ENCODE assay signal across 13 cellular contexts in the genomic region with DNA sequence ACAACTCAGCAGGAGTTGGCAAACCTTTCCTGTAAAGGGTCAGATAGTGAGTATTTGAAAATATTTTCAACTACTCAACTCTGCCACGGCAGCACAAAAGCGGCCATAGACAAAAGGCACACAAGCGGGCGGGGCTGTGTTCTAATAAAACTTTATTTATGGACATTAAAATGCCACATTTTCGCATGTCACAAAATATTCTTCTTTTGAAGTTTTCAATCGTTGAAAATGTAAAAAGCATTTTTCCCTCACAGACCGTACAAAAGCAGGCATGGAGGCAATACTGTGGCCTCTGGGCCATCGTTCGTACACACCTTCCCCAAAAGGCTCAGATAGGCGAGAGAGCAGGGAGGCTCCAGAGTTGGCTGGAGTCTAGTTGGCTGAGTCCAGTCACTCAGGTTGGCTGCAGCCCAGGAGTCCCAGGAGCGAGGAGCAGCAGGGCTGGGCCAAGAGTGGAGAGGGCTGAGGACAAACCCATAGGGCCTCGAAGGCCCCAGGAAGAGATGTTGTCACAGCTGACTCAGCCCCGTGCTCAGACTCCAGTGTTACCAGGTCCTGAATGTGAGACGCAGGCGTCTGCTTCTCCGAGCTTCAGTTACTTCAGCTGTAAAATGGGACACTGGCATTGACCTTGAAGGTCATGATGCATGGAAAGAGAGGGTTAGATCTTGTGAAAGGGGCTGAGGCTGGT. TPM values are rescaled to one million over a fixed set of nuclear protein-coding genes. Genes with fewer than 3 reads are reported as not detected.
DNase-seq lines count a peak whose midpoint lies in the region; ATAC-seq, FAIRE-seq and TF ChIP-seq lines count a peak whose summit lies in the region.
"Had no signal": no experiment of that assay in that cellular context is flagged by ENCODE, and none has a peak within 500 bp of the region (broad histone marks: within the 10 kb centered on the region; RNA-seq: fewer than 3 reads in every experiment).

No MANE protein-coding gene starts in this region.

- CTCF ChIA-PET in H1 (lab: Charles Lee; ENCODE audit: partially characterized antibody) = interaction anchor here (0.8 to 17.4 kb wide), 7 partner anchors 9 to 85 kb away, joined by 3 to 163 read pairs (median 5); no protein-coding TSS in a partner anchor

- H3K79me2 ChIP-seq in H1 (ENCODE audit: control insufficient read depth in 1 of 2, insufficient read depth in 2 of 2, low read length in 2 of 2) = no peaks in the 10 kb centered on the region

- H2BK5ac ChIP-seq in H1 (ENCODE audit: low read depth, low read length) (no peak overlapping the region), neuronal stem cell (ENCODE audit: low read length) (no peak overlapping the region)

- no peak for TF ChIP-seq POLR2A in H1 (IDR thresholded peaks at IDR 0.05; ENCODE audit: control extremely low read depth in 1 of 2, low read depth in 2 of 2, low read length in 2 of 2)

- H2BK12ac ChIP-seq in H1 (ENCODE audit: low read depth, low read length) = no peak overlapping the region
- no peak overlapping the region for H2BK12ac ChIP-seq in neuronal stem cell (ENCODE audit: low read length)

- H3K36me3 ChIP-seq in H1 (ENCODE audit: control insufficient read depth in 2 of 4, insufficient read depth in 4 of 4, low read length in 3 of 4) = no peaks in the 10 kb centered on the region
- H3K36me3 ChIP-seq in neuronal stem cell (replicated peaks in 1 of 2; ENCODE audit: control insufficient read depth in 2 of 2, insufficient read depth in 2 of 2, low read length in 2 of 2) = no peaks in the 10 kb centered on the region

- H3K4me3 ChIP-seq in H1 (ENCODE audit: extremely low read depth in 1 of 4, insufficient read depth in 2 of 4, low read depth in 3 of 4, low read length in 4 of 4) = no peak overlapping the region
- H3K4me3 ChIP-seq in neuronal stem cell (ENCODE audit: low read length in 2 of 2) = no peak overlapping the region
- H3K4me3 ChIP-seq: coronary artery had no signal

- in situ Hi-C loops in Caki2 (cut with HindIII; ENCODE audit: low pct_unique_long_range_greater_than_20kb, low sequenced_read_pairs) = no loop called here

- H3K18ac ChIP-seq in H1 (ENCODE audit: extremely low read depth, low read length) (no peak overlapping the region), neuronal stem cell (ENCODE audit: low read length) (peak overlapping the region; percentile 2)

- H3K9ac ChIP-seq in H1 (replicated peaks in 1 of 4; ENCODE audit: extremely low read depth in 1 of 4, low read depth in 3 of 4, low read length in 3 of 4) (no peak overlapping the region), neuronal stem cell (ENCODE audit: low read depth, low read length, poor library complexity) (no peak overlapping the region)

- H2BK15ac ChIP-seq in H1 (ENCODE audit: low read length) (no peak overlapping the region), neuronal stem cell (ENCODE audit: low read length) (no peak overlapping the region)

- peak; percentile 55 for DNase-seq in Caki2 (ENCODE audit: low read depth)
- peak; percentile 62 for DNase-seq in NCI-H2029 treated with DMSO at 0.1 percent for 48 hours (lab: John Stamatoyannopoulos, UW)
- no peak for DNase-seq in H1 (ENCODE audit: low read depth in 1 of 2, low spot score in 2 of 2)
- no peak for DNase-seq in neuronal stem cell (ENCODE audit: low spot score)
- DNase-seq in occipital lobe (lab: John Stamatoyannopoulos, UW) = no peak
- DNase-seq in pons (ENCODE audit: low spot score) = no peak
- DNase-seq in NCI-H1417 treated with DMSO at 0.1 percent for 48 hours (lab: John Stamatoyannopoulos, UW) = no peak
- DNase-seq: CD4-positive, alpha-beta memory T cell; NCI-H69; stimulated activated CD4-positive, alpha-beta T cell treated with anti-CD3 and anti-CD28 coated beads, Interleukin-2, amount 100 ng/mL, for 24 hours had no signal

- H3K27ac ChIP-seq in H1 (ENCODE audit: low read depth, low read length) (no peak overlapping the region), neuronal stem cell (replicated peaks; ENCODE audit: low read length) (no peak overlapping the region)
- H3K27ac ChIP-seq: coronary artery had no signal

- peak overlapping the region; percentile 53; the same call in 1 of the 2 replicates for H4K8ac ChIP-seq in H1 (ENCODE audit: extremely low read depth, insufficient read depth, low read length)
- H4K8ac ChIP-seq in neuronal stem cell (ENCODE audit: low read depth, low read length) = no peak overlapping the region

- no peak overlapping the region for H3K4me2 ChIP-seq in H1 (ENCODE audit: insufficient read depth in 1 of 2, low read depth in 2 of 2, low read length in 2 of 2)
- H3K4me2 ChIP-seq in neuronal stem cell (ENCODE audit: insufficient read depth, low read length, poor library complexity, severe bottlenecking) = no peak overlapping the region

- ATAC-seq in GM21786 (IDR thresholded peaks at IDR 0.05; ENCODE audit: unreplicated experiment) = no peak
- ATAC-seq: naive thymus-derived CD8-positive, alpha-beta T cell had no signal

- no peak overlapping the region for H3K56ac ChIP-seq in H1 (replicated peaks; ENCODE audit: insufficient read length, low read depth, low read length)

- H2BK120ac ChIP-seq in H1 (replicated peaks; ENCODE audit: low read depth, low read length) = no peak overlapping the region
- H2BK120ac ChIP-seq in neuronal stem cell (ENCODE audit: low read depth, low read length) = no peak overlapping the region

- H3K4me1 ChIP-seq in H1 (replicated peaks in 1 of 4; ENCODE audit: control insufficient read depth in 3 of 4, insufficient read depth in 4 of 4, low read length in 3 of 4) (peaks cover 0 to 20% (median 8%) of the 10 kb centered on the region in 4 experiments; a peak in 5 of 7 replicates), neuronal stem cell (ENCODE audit: control insufficient read depth in 2 of 2, insufficient read depth in 1 of 2, low read depth in 1 of 2, low read length in 2 of 2) (peaks cover 14 to 29% of the 10 kb centered on the region in 2 donors)

- H4K20me1 ChIP-seq in H1 (replicated peaks in 1 of 2; ENCODE audit: control insufficient read depth in 1 of 2, insufficient read depth in 2 of 2, low read length in 2 of 2) = no peaks in the 10 kb centered on the region

- H3K14ac ChIP-seq in H1 (ENCODE audit: insufficient read length) = no peak overlapping the region
- H3K14ac ChIP-seq in neuronal stem cell (ENCODE audit: low read length) = no peak overlapping the region

- H4K91ac ChIP-seq in H1 (replicated peaks; ENCODE audit: insufficient read length, low read length) = no peak overlapping the region
- H4K91ac ChIP-seq in neuronal stem cell (ENCODE audit: low read depth, low read length, poor library complexity) = no peak overlapping the region

- H3K9me3 ChIP-seq in H1 (ENCODE audit: insufficient read depth in 2 of 2, low read depth in 1 of 2, low read length in 1 of 2) (no peaks in the 10 kb centered on the region), neuronal stem cell (replicated peaks in 1 of 2; ENCODE audit: control insufficient read depth in 2 of 2, insufficient read depth in 1 of 2, low read depth in 1 of 2, low read length in 2 of 2) (no peaks in the 10 kb centered on the region)

- H3K23ac ChIP-seq in H1 (ENCODE audit: insufficient read length) = no peak overlapping the region
- H3K23ac ChIP-seq in neuronal stem cell (ENCODE audit: low read depth, low read length, poor library complexity) = no peak overlapping the region

- no peak overlapping the region for H2BK20ac ChIP-seq in H1 (ENCODE audit: low read length)

- WGBS in H1 (ENCODE audit: extremely low coverage in 1 of 2, insufficient coverage in 1 of 2, insufficient read length in 1 of 2, insufficient replicate concordance in 2 of 2, low coverage in 1 of 2, low lambda C conversion rate in 2 of 2, missing lambda C conversion rate in 1 of 2), 2 experiments = 86% methylated on average over 15 of the region's 16 CpGs; no CpG with 5 or more reads in 1 of the 2 experiments
- WGBS in neuronal stem cell (ENCODE audit: extremely low coverage in 2 of 2, insufficient read length in 2 of 2, insufficient replicate concordance in 1 of 2), 2 donors = no CpG with 5 or more reads among the region's 16 CpGs

- TF ChIP-seq RAD21 in H1 (IDR thresholded peaks at IDR 0.05 in 1 of 2, conservative IDR thresholded peaks at IDR 0.05 in 1 of 2; ENCODE audit: low read depth in 2 of 2, low read length in 2 of 2) = no peak

- H3K4ac ChIP-seq in H1 (replicated peaks; ENCODE audit: insufficient read length, low read depth, low read length) (no peak overlapping the region), neuronal stem cell (ENCODE audit: low read length) (no peak overlapping the region)

- H3K23me2 ChIP-seq in H1 (ENCODE audit: low read depth, low read length) = no peaks in the 10 kb centered on the region

- H2AFZ ChIP-seq in H1 (ENCODE audit: low read length) (no peak overlapping the region), neuronal stem cell (ENCODE audit: low read length) (no peak overlapping the region)

- no peak for TF ChIP-seq EP300 in H1 (IDR thresholded peaks at IDR 0.05; ENCODE audit: borderline replicate concordance in 1 of 2, low read depth in 2 of 2, low read length in 2 of 2)

- TF ChIP-seq CTCF in H1 (IDR thresholded peaks at IDR 0.05; ENCODE audit: control extremely low read depth in 1 of 3, insufficient read depth in 1 of 3, low read depth in 1 of 3, low read length in 3 of 3) = no peak

- POLR2A ChIA-PET in H1 (lab: Charles Lee; ENCODE audit: partially characterized antibody) = interaction anchor here (1.4 kb wide), 1 partner anchor 38 kb away, joined by 4 read pairs; no protein-coding TSS in a partner anchor

- H3K79me1 ChIP-seq in H1 (ENCODE audit: low read depth, low read length) (no peaks in the 10 kb centered on the region), neuronal stem cell (ENCODE audit: low read depth, low read length) (no peaks in the 10 kb centered on the region)

- no peak overlapping the region for H4K5ac ChIP-seq in H1 (ENCODE audit: insufficient read length, low read depth, low read length)

- no peak for FAIRE-seq in H1 (lab: Jason Lieb, UNC)

- H3K27me3 ChIP-seq in H1 (replicated peaks in 1 of 4; ENCODE audit: control insufficient read depth in 3 of 4, extremely low read depth in 1 of 4, insufficient read depth in 3 of 4, low read length in 3 of 4) (no peaks in the 10 kb centered on the region; a peak in 1 of 7 replicates), neuronal stem cell (ENCODE audit: control insufficient read depth in 3 of 3, insufficient read depth in 3 of 3, low read depth in 1 of 3, low read length in 3 of 3) (peaks cover 0 to 36% (median 0%) of the 10 kb centered on the region in 3 experiments)

- H2AK5ac ChIP-seq in H1 (ENCODE audit: low read depth, low read length) (no peak overlapping the region), neuronal stem cell (ENCODE audit: low read depth, low read length) (peak overlapping the region; percentile 82)

RNA-seq across cellular contexts. Expression of gene SDC1, which starts 42.5 kb away (rescaled TPM):
- total RNA-seq in Caki2 (2014; rRNA removed; shearing (Covaris generic); ENCODE audit: low replicate concordance) = 187 and 188 TPM in 2 replicates
- total RNA-seq in H1 (2021; fragmentation: NEBNext Ultra II Directional; extraction: Animal tissue kit (Norgen Biotek cat#: 25700)) = 45.3 and 46.3 TPM in 2 replicates
- polyA plus RNA-seq in H1 (2011; rRNA removed) = 71.4 and 73.3 TPM in 2 replicates
- polyA plus RNA-seq in H1 (2011; cell fraction: cytosol; rRNA removed) = 46.5 TPM
- polyA plus RNA-seq in H1 (2011; cell fraction: nucleus; rRNA removed) = 43.3 TPM
- 31.0 to 43.9 TPM (median 41.3 TPM) in 4 replicates for polyA plus RNA-seq in H1 (2012, experiment 1 of 2)
- polyA plus RNA-seq in H1 (2012, experiment 2 of 2) = 37.8 TPM
- polyA plus RNA-seq in H1 (2013, experiment 1 of 2) = 39.8 TPM
- polyA plus RNA-seq in H1 (2013, experiment 2 of 2) = 52.2 TPM
- polyA minus RNA-seq in H1 (2011; rRNA and poly(A)+ RNA removed) = 18.9 and 23.2 TPM in 2 replicates
- 38.7 TPM for polyA minus RNA-seq in H1 (2011; cell fraction: cytosol; rRNA and poly(A)+ RNA removed)
- 18.5 TPM for polyA minus RNA-seq in H1 (2011; cell fraction: nucleus; rRNA and poly(A)+ RNA removed)
- 45.3 TPM for polyA plus RNA-seq in neuronal stem cell (2013, experiment 1 of 2)
- polyA plus RNA-seq in neuronal stem cell (2013, experiment 2 of 2) = 48.1 TPM
- 9.0 TPM for total RNA-seq in occipital lobe
- total RNA-seq: naive thymus-derived CD8-positive, alpha-beta T cell had no signal
- polyA plus RNA-seq: CD4-positive, alpha-beta memory T cell; naive thymus-derived CD8-positive, alpha-beta T cell had no signal

Comparison
In these comparisons a context has a peak if more than half of its experiments do, and no peak if none do; other contexts are left out.
1. DNase-seq: peak in Caki2 (single experiment) and NCI-H2029 treated with DMSO at 0.1 percent for 48 hours (single experiment); none in H1 (0 of 2), neuronal stem cell (single experiment), occipital lobe (single experiment), pons (single experiment) and NCI-H1417 treated with DMSO at 0.1 percent for 48 hours (single experiment).